1 cellular context compared by ENCODE assay signal in the genomic region with DNA sequence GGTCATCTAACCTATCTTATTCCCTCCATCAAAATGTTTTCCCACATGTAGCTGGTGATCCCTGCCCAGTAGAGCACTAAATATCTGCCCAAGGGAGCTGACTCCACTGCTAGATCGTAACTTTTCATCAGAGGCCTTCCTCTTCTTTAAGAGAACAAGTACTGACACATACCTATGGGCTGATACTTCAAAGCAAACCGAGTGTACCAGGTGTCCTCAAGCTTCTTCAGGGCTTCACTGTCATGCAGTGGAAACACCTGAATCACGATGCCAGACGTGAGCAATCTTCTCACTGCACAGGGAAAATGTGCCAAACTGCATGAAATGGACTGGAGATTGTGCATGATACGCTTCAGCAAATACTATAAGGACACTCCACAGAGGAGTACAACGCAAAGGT.
TF ChIP-seq lines count a peak whose summit lies in the region.

No MANE protein-coding gene starts in this region.

TF ChIP-seq in GM23338, 12 proteins besides CTCF, POLR2A, EP300 and RAD21 (continued from another document):
- TF ChIP-seq, protein P1, sequence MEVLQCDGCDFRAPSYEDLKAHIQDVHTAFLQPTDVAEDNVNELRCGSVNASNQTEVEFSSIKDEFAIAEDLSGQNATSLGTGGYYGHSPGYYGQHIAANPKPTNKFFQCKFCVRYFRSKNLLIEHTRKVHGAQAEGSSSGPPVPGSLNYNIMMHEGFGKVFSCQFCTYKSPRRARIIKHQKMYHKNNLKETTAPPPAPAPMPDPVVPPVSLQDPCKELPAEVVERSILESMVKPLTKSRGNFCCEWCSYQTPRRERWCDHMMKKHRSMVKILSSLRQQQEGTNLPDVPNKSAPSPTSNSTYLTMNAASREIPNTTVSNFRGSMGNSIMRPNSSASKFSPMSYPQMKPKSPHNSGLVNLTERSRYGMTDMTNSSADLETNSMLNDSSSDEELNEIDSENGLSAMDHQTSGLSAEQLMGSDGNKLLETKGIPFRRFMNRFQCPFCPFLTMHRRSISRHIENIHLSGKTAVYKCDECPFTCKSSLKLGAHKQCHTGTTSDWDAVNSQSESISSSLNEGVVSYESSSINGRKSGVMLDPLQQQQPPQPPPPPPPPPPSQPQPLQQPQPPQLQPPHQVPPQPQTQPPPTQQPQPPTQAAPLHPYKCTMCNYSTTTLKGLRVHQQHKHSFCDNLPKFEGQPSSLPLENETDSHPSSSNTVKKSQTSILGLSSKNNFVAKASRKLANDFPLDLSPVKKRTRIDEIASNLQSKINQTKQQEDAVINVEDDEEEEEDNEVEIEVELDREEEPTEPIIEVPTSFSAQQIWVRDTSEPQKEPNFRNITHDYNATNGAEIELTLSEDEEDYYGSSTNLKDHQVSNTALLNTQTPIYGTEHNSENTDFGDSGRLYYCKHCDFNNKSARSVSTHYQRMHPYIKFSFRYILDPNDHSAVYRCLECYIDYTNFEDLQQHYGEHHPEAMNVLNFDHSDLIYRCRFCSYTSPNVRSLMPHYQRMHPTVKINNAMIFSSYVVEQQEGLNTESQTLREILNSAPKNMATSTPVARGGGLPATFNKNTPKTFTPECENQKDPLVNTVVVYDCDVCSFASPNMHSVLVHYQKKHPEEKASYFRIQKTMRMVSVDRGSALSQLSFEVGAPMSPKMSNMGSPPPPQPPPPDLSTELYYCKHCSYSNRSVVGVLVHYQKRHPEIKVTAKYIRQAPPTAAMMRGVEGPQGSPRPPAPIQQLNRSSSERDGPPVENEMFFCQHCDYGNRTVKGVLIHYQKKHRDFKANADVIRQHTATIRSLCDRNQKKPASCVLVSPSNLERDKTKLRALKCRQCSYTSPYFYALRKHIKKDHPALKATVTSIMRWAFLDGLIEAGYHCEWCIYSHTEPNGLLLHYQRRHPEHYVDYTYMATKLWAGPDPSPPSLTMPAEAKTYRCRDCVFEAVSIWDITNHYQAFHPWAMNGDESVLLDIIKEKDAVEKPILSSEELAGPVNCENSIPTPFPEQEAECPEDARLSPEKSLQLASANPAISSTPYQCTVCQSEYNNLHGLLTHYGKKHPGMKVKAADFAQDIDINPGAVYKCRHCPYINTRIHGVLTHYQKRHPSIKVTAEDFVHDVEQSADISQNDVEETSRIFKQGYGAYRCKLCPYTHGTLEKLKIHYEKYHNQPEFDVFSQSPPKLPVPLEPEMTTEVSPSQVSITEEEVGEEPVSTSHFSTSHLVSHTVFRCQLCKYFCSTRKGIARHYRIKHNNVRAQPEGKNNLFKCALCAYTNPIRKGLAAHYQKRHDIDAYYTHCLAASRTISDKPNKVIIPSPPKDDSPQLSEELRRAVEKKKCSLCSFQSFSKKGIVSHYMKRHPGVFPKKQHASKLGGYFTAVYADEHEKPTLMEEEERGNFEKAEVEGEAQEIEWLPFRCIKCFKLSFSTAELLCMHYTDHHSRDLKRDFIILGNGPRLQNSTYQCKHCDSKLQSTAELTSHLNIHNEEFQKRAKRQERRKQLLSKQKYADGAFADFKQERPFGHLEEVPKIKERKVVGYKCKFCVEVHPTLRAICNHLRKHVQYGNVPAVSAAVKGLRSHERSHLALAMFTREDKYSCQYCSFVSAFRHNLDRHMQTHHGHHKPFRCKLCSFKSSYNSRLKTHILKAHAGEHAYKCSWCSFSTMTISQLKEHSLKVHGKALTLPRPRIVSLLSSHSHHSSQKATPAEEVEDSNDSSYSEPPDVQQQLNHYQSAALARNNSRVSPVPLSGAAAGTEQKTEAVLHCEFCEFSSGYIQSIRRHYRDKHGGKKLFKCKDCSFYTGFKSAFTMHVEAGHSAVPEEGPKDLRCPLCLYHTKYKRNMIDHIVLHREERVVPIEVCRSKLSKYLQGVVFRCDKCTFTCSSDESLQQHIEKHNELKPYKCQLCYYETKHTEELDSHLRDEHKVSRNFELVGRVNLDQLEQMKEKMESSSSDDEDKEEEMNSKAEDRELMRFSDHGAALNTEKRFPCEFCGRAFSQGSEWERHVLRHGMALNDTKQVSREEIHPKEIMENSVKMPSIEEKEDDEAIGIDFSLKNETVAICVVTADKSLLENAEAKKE (CRISPR knock-in tag; IDR thresholded peaks at IDR 0.05), result no peak
- no peak for TF ChIP-seq EZH2 (IDR thresholded peaks at IDR 0.05; ENCODE audit: low read depth, unreplicated experiment)
- no peak for TF ChIP-seq STAT1 (IDR thresholded peaks at IDR 0.05; ENCODE audit: unreplicated experiment)
- TF ChIP-seq POLR2AphosphoS5 (IDR thresholded peaks at IDR 0.05; ENCODE audit: low read depth), result no peak
- TF ChIP-seq EZH2phosphoT487 (IDR thresholded peaks at IDR 0.05; ENCODE audit: unreplicated experiment), result no peak
- no peak for TF ChIP-seq ZNF114 (CRISPR knock-in tag; IDR thresholded peaks at IDR 0.05)
- TF ChIP-seq, protein P2, sequence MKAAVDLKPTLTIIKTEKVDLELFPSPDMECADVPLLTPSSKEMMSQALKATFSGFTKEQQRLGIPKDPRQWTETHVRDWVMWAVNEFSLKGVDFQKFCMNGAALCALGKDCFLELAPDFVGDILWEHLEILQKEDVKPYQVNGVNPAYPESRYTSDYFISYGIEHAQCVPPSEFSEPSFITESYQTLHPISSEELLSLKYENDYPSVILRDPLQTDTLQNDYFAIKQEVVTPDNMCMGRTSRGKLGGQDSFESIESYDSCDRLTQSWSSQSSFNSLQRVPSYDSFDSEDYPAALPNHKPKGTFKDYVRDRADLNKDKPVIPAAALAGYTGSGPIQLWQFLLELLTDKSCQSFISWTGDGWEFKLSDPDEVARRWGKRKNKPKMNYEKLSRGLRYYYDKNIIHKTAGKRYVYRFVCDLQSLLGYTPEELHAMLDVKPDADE (IDR thresholded peaks at IDR 0.05), result no peak
